8 cellular contexts compared by ENCODE assay signal in the genomic region with DNA sequence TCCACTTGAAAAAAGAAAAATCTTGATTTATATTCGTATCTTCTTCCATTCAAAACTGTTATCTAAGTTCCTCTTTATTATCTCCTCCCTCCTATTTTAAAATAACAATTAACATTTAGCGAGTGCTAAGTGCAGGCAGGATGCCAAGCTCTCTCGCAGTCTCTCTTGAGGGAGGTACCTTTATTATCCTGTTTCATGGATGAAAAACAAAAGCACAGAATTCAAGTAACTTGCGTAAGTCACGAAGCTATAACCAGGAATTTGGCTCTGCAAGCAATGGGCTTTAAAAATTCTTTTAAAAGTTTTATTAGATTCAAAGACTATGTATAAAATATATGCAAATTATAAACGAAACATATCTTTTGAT.
DNase-seq lines count a peak whose midpoint lies in the region; FAIRE-seq and TF ChIP-seq lines count a peak whose summit lies in the region.

No MANE protein-coding gene starts in this region.

- H3K27ac Mint-ChIP-seq in neural crest cell (ENCODE audit: unreplicated experiment), result peak overlapping the region; percentile 68

- TF ChIP-seq POLR2A in erythroblast (IDR thresholded peaks at IDR 0.05; ENCODE audit: low read length), result no peak

- H3K4me1 Mint-ChIP-seq in neural crest cell, result peaks cover 27% of the 10 kb centered on the region

- no peaks in the 10 kb centered on the region for H3K36me3 Mint-ChIP-seq in neural crest cell (ENCODE audit: low read depth)

- H3K27me3 Mint-ChIP-seq in neural crest cell (ENCODE audit: low read depth), result no peaks in the 10 kb centered on the region

- H3K4me3 ChIP-seq in AG10803 (ENCODE audit: low read length), result peak overlapping the region; percentile 63

- peaks cover 2% of the 10 kb centered on the region for H3K9me3 Mint-ChIP-seq in neural crest cell

- DNase-seq in AG10803 (ENCODE audit: low read depth) (peak; percentile 82), HS-27A (ENCODE audit: low read depth) (peak; percentile 38), RKO (ENCODE audit: low spot score) (peak; percentile 51), erythroblast (lab: John Stamatoyannopoulos, UW) (peak; percentile 56 to 61), neural crest cell (ENCODE audit: low read depth, low spot score) (no peak), NK-92 (lab: John Stamatoyannopoulos, UW; ENCODE audit: unreplicated experiment) (no peak), GM19239 (ENCODE audit: insufficient read length, low spot score) (no peak)
- no peak for DNase-seq in activated CD4-positive, CD25-positive, alpha-beta regulatory T cell (lab: John Stamatoyannopoulos, UW)

- peak overlapping the region; percentile 89 for H3K4me3 Mint-ChIP-seq in neural crest cell

- TF ChIP-seq CTCF in AG10803 (conservative IDR thresholded peaks at IDR 0.05; ENCODE audit: low read length) (no peak), neural crest cell (conservative IDR thresholded peaks at IDR 0.05) (no peak)

- no peak for FAIRE-seq in GM19239 (lab: Jason Lieb, UNC)

Comparison
In these comparisons a context has a peak if more than half of its experiments do, and no peak if none do; other contexts are left out.
1. DNase-seq: peak in AG10803 (single experiment), HS-27A (single experiment), RKO (single experiment) and erythroblast (2 of 2); none in neural crest cell (single experiment), NK-92 (single experiment), GM19239 (single experiment) and activated CD4-positive, CD25-positive, alpha-beta regulatory T cell (0 of 4).